ENCODE assay signal across 23 cellular contexts in genomic region chr6:45104429-45104828, GRCh38.
DNase-seq lines count a peak whose midpoint lies in the region; FAIRE-seq and TF ChIP-seq lines count a peak whose summit lies in the region.
"Had no signal": no experiment of that assay in that cellular context is flagged by ENCODE, and none has a peak within 500 bp of the region (broad histone marks: within the 10 kb centered on the region; RNA-seq: fewer than 3 reads in every experiment).

No MANE protein-coding gene starts in this region.

- H3K4me2 ChIP-seq in smooth muscle cell = peak overlapping the region; percentile 37
- H3K4me2 ChIP-seq: A549; BLaER1 treated with 17β-estradiol and CSF1 and Interleukin-3, amounts not matched to agents 10 nM and 100 nM had no signal

- H3K27me3 ChIP-seq in smooth muscle cell (ENCODE audit: low read depth) (no peaks in the 10 kb centered on the region), testis (no peaks in the 10 kb centered on the region)
- H3K27me3 ChIP-seq: BE2C; BLaER1 treated with 17β-estradiol and CSF1 and Interleukin-3, amounts not matched to agents 10 nM and 100 nM had no signal

- H3K4me3 ChIP-seq in smooth muscle cell (no peak overlapping the region), testis (no peak overlapping the region)
- H3K4me3 ChIP-seq: A549; BLaER1 treated with 17β-estradiol and CSF1 and Interleukin-3, amounts not matched to agents 10 nM and 100 nM; GM23248 had no signal

- FAIRE-seq in GM18507 (lab: Jason Lieb, UNC) = peak; percentile 12
- FAIRE-seq in frontal cortex (lab: Jason Lieb, UNC) = peak; percentile 3
- FAIRE-seq: A549, GM12891, GM19239, H1 had no signal

- H3K36me3 ChIP-seq in smooth muscle cell (ENCODE audit: low read depth) (no peaks in the 10 kb centered on the region), testis (ENCODE audit: low read depth, missing control alignments) (no peaks in the 10 kb centered on the region)
- H3K36me3 ChIP-seq: BE2C; BLaER1 treated with 17β-estradiol and CSF1 and Interleukin-3, amounts not matched to agents 10 nM and 100 nM had no signal

- no peaks in the 10 kb centered on the region for H3K9me3 ChIP-seq in smooth muscle cell (replicated peaks; ENCODE audit: low read depth)
- H3K9me3 ChIP-seq in testis = no peaks in the 10 kb centered on the region
- H3K9me3 ChIP-seq: A549; BE2C; BLaER1 treated with 17β-estradiol and CSF1 and Interleukin-3, amounts not matched to agents 10 nM and 100 nM had no signal

- no peaks in the 10 kb centered on the region for H3K79me2 ChIP-seq in smooth muscle cell (ENCODE audit: low read depth)

- H3F3A ChIP-seq in smooth muscle cell (ENCODE audit: low read depth) = no peaks in the 10 kb centered on the region

- H4K20me1 ChIP-seq in smooth muscle cell (ENCODE audit: low read depth) = no peaks in the 10 kb centered on the region
- H4K20me1 ChIP-seq: BLaER1 treated with 17β-estradiol and CSF1 and Interleukin-3, amounts not matched to agents 10 nM and 100 nM had no signal

- TF ChIP-seq CTCF in smooth muscle cell (IDR thresholded peaks at IDR 0.05; ENCODE audit: borderline replicate concordance, insufficient read depth, poor library complexity, severe bottlenecking) = no peak
- no peak for TF ChIP-seq CTCF in testis (IDR thresholded peaks at IDR 0.05)

- no peak overlapping the region for H3K9ac ChIP-seq in smooth muscle cell (ENCODE audit: low read depth)
- H3K9ac ChIP-seq: BLaER1 treated with 17β-estradiol and CSF1 and Interleukin-3, amounts not matched to agents 10 nM and 100 nM; GM23248 had no signal

- no peak overlapping the region for H2AFZ ChIP-seq in smooth muscle cell (ENCODE audit: low read depth)
- H2AFZ ChIP-seq: GM23248 had no signal

- no peak for TF ChIP-seq POLR2A in testis (IDR thresholded peaks at IDR 0.05)

- DNase-seq in GM18507 (ENCODE audit: extremely low spot score, insufficient read length, low read depth) = no peak
- DNase-seq in OCI-M1 (lab: John Stamatoyannopoulos, UW) = peak; percentile 23
- DNase-seq in frontal cortex (ENCODE audit: low spot score in 2 of 2) = no peak
- no peak for DNase-seq in smooth muscle cell (lab: John Stamatoyannopoulos, UW; ENCODE audit: unreplicated experiment)
- DNase-seq in NCI-H748 treated with DMSO at 0.1 percent for 48 hours (lab: John Stamatoyannopoulos, UW) = no peak
- DNase-seq in NCI-H1694 treated with DMSO at 0.1 percent for 48 hours (lab: John Stamatoyannopoulos, UW) = no peak
- DNase-seq in testis = no peak
- DNase-seq: 8988T; ACHN; AML-193; BE2C; CD4-positive, alpha-beta T cell; CD8-positive, alpha-beta memory T cell; DMS53; DMS79 treated with DMSO at 0.1 percent for 48 hours; GF-D8; H9 had no signal

- H3K27ac ChIP-seq in smooth muscle cell (ENCODE audit: low read depth) = peak overlapping the region; percentile 33
- no peak overlapping the region for H3K27ac ChIP-seq in testis
- H3K27ac ChIP-seq: A549; BLaER1 treated with 17β-estradiol and CSF1 and Interleukin-3, amounts not matched to agents 10 nM and 100 nM; GM23248 had no signal

- H3K4me1 ChIP-seq in smooth muscle cell (ENCODE audit: low read depth) (no peaks in the 10 kb centered on the region), testis (no peaks in the 10 kb centered on the region)
- H3K4me1 ChIP-seq: A549; BE2C; BLaER1 treated with 17β-estradiol and CSF1 and Interleukin-3, amounts not matched to agents 10 nM and 100 nM had no signal

- intact Hi-C loops in testis (cut with DNase I; ENCODE audit: low total_unique reads) = no loop called here

- 95% methylated on average over 1 of the region's 1 CpG for WGBS in smooth muscle cell (ENCODE audit: low lambda C conversion rate)
- 70 to 79% methylated on average over 1 of the region's 1 CpG for WGBS in testis, 2 donors
